22 cellular contexts compared by ENCODE assay signal in genomic region chr16:4868046-4868445, GRCh38. TPM values are rescaled to one million over a fixed set of nuclear protein-coding genes. Genes with fewer than 3 reads are reported as not detected.
DNase-seq lines count a peak whose midpoint lies in the region; ATAC-seq, FAIRE-seq and TF ChIP-seq lines count a peak whose summit lies in the region.
"Had no signal": no experiment of that assay in that cellular context is flagged by ENCODE, and none has a peak within 500 bp of the region (broad histone marks: within the 10 kb centered on the region; RNA-seq: fewer than 3 reads in every experiment).

No MANE protein-coding gene starts in this region.

- TF ChIP-seq POLR2A in prostate gland (IDR thresholded peaks at IDR 0.05): no peak

- H3K27me3 ChIP-seq in prostate gland (replicated peaks; ENCODE audit: insufficient read depth): no peaks in the 10 kb centered on the region
- H3K27me3 ChIP-seq: breast epithelium, gastrocnemius medialis, left lung had no signal

- DNase-seq in GM19239 (ENCODE audit: insufficient read length, low spot score) (no peak), kidney tubule cell (ENCODE audit: low spot score) (peak; percentile 49), dermis blood vessel endothelial cell (no peak), prostate gland (ENCODE audit: low spot score) (no peak)
- no peak for DNase-seq in stimulated activated naive B cell treated with anti-CD40 and anti-IgM and Interleukin-4, amounts not matched to agents 10 μg/mL and 1 μg/mL and 100 μg/mL, for 72 hours
- DNase-seq in stimulated activated CD4-positive, alpha-beta T cell treated with anti-CD3 and anti-CD28 coated beads, Interleukin-2, amount 100 ng/mL, for 48 hours: no peak
- DNase-seq: activated CD4-positive, alpha-beta T cell treated with anti-CD3 and anti-CD28 coated beads for 48 hours; activated CD8-positive, alpha-beta memory T cell treated with anti-CD3 and anti-CD28 coated beads, Interleukin-2, amount 10 ng/mL, durations not matched to agents 7 days and 5 days; activated naive CD8-positive, alpha-beta T cell treated with anti-CD3 and anti-CD28 coated beads, Interleukin-2, amount 50 U/mL, for 24 hours; AML-193; gastrocnemius medialis; Karpas-422; left lung; NCI-H1092 treated with DMSO at 0.1 percent for 48 hours; NCI-H2081 treated with DMSO at 0.1 percent for 48 hours; RPMI8226 had no signal

- no peaks in the 10 kb centered on the region for H3K9me3 ChIP-seq in prostate gland
- H3K9me3 ChIP-seq: breast epithelium, gastrocnemius medialis, left lung had no signal

- H3K27ac ChIP-seq in prostate gland: no peak overlapping the region
- H3K27ac ChIP-seq: breast epithelium, left lung had no signal

- H3K4me3 ChIP-seq in prostate gland: no peak overlapping the region
- H3K4me3 ChIP-seq: breast epithelium, gastrocnemius medialis, left lung had no signal

- 97% methylated on average over 5 of the region's 5 CpGs for WGBS in prostate gland

- H3K27ac Mint-ChIP-seq in stimulated activated naive B cell treated with anti-CD40 and anti-IgM and Interleukin-4, amounts not matched to agents 10 μg/mL and 1 μg/mL and 100 μg/mL, for 72 hours: peak overlapping the region; percentile 38
- H3K27ac Mint-ChIP-seq: activated CD8-positive, alpha-beta memory T cell treated with anti-CD3 and anti-CD28 coated beads, Interleukin-2, amount 10 ng/mL, durations not matched to agents 7 days and 5 days; activated naive CD8-positive, alpha-beta T cell treated with anti-CD3 and anti-CD28 coated beads, Interleukin-2, amount 50 U/mL, for 24 hours; stimulated activated memory B cell treated with anti-CD40 and anti-IgM and Interleukin-4, amounts not matched to agents 10 μg/mL and 1 μg/mL and 100 μg/mL, for 72 hours had no signal

- H3K4me1 ChIP-seq in prostate gland (replicated peaks): peaks cover 5% of the 10 kb centered on the region

- intact Hi-C loops in prostate gland (cut with DNase I): no loop called here

- H3K36me3 Mint-ChIP-seq in stimulated activated naive B cell treated with anti-CD40 and anti-IgM and Interleukin-4, amounts not matched to agents 10 μg/mL and 1 μg/mL and 100 μg/mL, for 72 hours: peaks cover 43 to 66% of the 10 kb centered on the region in 2 donors

- no peak overlapping the region for H3K4me3 Mint-ChIP-seq in stimulated activated naive B cell treated with anti-CD40 and anti-IgM and Interleukin-4, amounts not matched to agents 10 μg/mL and 1 μg/mL and 100 μg/mL, for 72 hours
- H3K4me3 Mint-ChIP-seq: activated CD8-positive, alpha-beta memory T cell treated with anti-CD3 and anti-CD28 coated beads, Interleukin-2, amount 10 ng/mL, durations not matched to agents 7 days and 5 days; activated naive CD8-positive, alpha-beta T cell treated with anti-CD3 and anti-CD28 coated beads, Interleukin-2, amount 50 U/mL, for 24 hours; activated T-helper 17 cell treated with anti-CD3 and anti-CD28 coated beads, Interleukin-2, amount 50 U/mL, for 72 hours; stimulated activated memory B cell treated with anti-CD40 and anti-IgM and Interleukin-4, amounts not matched to agents 10 μg/mL and 1 μg/mL and 100 μg/mL, for 72 hours had no signal

- TF ChIP-seq CTCF in prostate gland (IDR thresholded peaks at IDR 0.05): no peak

- FAIRE-seq in GM19239 (lab: Jason Lieb, UNC): peak; percentile 76
- FAIRE-seq: HTR-8/SVneo had no signal

- peak; percentile 76 for ATAC-seq in HG03175 (IDR thresholded peaks at IDR 0.05; ENCODE audit: unreplicated experiment)
- ATAC-seq in stimulated activated naive B cell treated with anti-CD40 and anti-IgM and Interleukin-4, amounts not matched to agents 10 μg/mL and 1 μg/mL and 100 μg/mL, for 72 hours (replicated peaks): no peak
- ATAC-seq: activated CD8-positive, alpha-beta memory T cell treated with anti-CD3 and anti-CD28 coated beads, Interleukin-2, amount 10 ng/mL, durations not matched to agents 7 days and 5 days; activated naive CD8-positive, alpha-beta T cell treated with anti-CD3 and anti-CD28 coated beads, Interleukin-2, amount 50 U/mL, for 24 hours; activated T-helper 17 cell treated with anti-CD3 and anti-CD28 coated beads, Interleukin-2, amount 50 U/mL, for 72 hours; esophagus mucosa; gastrocnemius medialis; left lung; stimulated activated memory B cell treated with anti-CD40 and anti-IgM and Interleukin-4, amounts not matched to agents 10 μg/mL and 1 μg/mL and 100 μg/mL, for 72 hours had no signal

- no peaks in the 10 kb centered on the region for H3K9me3 Mint-ChIP-seq in stimulated activated naive B cell treated with anti-CD40 and anti-IgM and Interleukin-4, amounts not matched to agents 10 μg/mL and 1 μg/mL and 100 μg/mL, for 72 hours
- H3K9me3 Mint-ChIP-seq: activated naive CD8-positive, alpha-beta T cell treated with anti-CD3 and anti-CD28 coated beads, Interleukin-2, amount 50 U/mL, for 24 hours; activated T-helper 17 cell treated with anti-CD3 and anti-CD28 coated beads, Interleukin-2, amount 50 U/mL, for 72 hours; stimulated activated memory B cell treated with anti-CD40 and anti-IgM and Interleukin-4, amounts not matched to agents 10 μg/mL and 1 μg/mL and 100 μg/mL, for 72 hours had no signal

- peaks cover 0 to 10% of the 10 kb centered on the region in 2 donors for H3K4me1 Mint-ChIP-seq in stimulated activated naive B cell treated with anti-CD40 and anti-IgM and Interleukin-4, amounts not matched to agents 10 μg/mL and 1 μg/mL and 100 μg/mL, for 72 hours
- H3K4me1 Mint-ChIP-seq: activated CD8-positive, alpha-beta memory T cell treated with anti-CD3 and anti-CD28 coated beads, Interleukin-2, amount 10 ng/mL, durations not matched to agents 7 days and 5 days; activated naive CD8-positive, alpha-beta T cell treated with anti-CD3 and anti-CD28 coated beads, Interleukin-2, amount 50 U/mL, for 24 hours had no signal

- no peaks in the 10 kb centered on the region for H3K27me3 Mint-ChIP-seq in stimulated activated naive B cell treated with anti-CD40 and anti-IgM and Interleukin-4, amounts not matched to agents 10 μg/mL and 1 μg/mL and 100 μg/mL, for 72 hours
- H3K27me3 Mint-ChIP-seq: activated CD8-positive, alpha-beta memory T cell treated with anti-CD3 and anti-CD28 coated beads, Interleukin-2, amount 10 ng/mL, durations not matched to agents 7 days and 5 days; activated naive CD8-positive, alpha-beta T cell treated with anti-CD3 and anti-CD28 coated beads, Interleukin-2, amount 50 U/mL, for 24 hours; activated T-helper 17 cell treated with anti-CD3 and anti-CD28 coated beads, Interleukin-2, amount 50 U/mL, for 72 hours; stimulated activated memory B cell treated with anti-CD40 and anti-IgM and Interleukin-4, amounts not matched to agents 10 μg/mL and 1 μg/mL and 100 μg/mL, for 72 hours had no signal

- peaks cover 0 to 4% of the 10 kb centered on the region in 2 donors for H3K36me3 ChIP-seq in prostate gland
- H3K36me3 ChIP-seq: breast epithelium had no signal

RNA-seq across cellular contexts. Expression of gene UBN1, which starts 20.8 kb away (rescaled TPM):
- total RNA-seq in dermis blood vessel endothelial cell: 30.1 and 44.6 TPM in 2 replicates
- total RNA-seq in prostate gland: 10 to 100 TPM; 28.2 to 56.9 TPM

RNA-seq across cellular contexts. Expression of gene GLYR1, which starts 21.0 kb away (rescaled TPM):
- 85.6 and 103 TPM in 2 replicates for total RNA-seq in dermis blood vessel endothelial cell
- total RNA-seq in prostate gland: 10 to 100 TPM; 57.4 to 60.8 TPM
